In the genomic region with DNA sequence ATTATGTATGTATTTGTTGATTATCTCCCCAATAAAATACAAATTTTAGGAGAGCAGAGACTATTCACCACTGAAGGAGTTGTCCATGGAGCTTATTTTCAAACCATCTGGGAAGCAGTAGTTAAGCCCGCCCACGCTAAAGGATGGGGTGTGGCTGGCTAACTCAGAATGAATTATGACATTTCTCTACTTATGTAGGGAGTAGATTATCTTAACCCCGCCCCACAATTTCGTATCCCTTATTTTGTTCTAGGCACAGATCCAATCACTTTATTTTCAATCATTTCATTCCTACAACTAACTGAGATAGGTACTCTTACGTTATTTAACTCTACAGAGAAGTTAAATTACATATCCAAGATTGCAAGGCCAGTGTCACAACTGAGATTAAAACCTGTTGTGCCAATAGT, we compare ENCODE assay signal across 1 cellular context.
A peak's percentile ranks its signal among the peaks of the same experiment; 100 is the strongest.
TF ChIP-seq lines count a peak whose summit lies in the region.

No MANE protein-coding gene starts in this region.

TF ChIP-seq in K562, 482 proteins besides CTCF, POLR2A, EP300 and RAD21 (continued from another document and continues in another):
- TF ChIP-seq, protein P1, sequence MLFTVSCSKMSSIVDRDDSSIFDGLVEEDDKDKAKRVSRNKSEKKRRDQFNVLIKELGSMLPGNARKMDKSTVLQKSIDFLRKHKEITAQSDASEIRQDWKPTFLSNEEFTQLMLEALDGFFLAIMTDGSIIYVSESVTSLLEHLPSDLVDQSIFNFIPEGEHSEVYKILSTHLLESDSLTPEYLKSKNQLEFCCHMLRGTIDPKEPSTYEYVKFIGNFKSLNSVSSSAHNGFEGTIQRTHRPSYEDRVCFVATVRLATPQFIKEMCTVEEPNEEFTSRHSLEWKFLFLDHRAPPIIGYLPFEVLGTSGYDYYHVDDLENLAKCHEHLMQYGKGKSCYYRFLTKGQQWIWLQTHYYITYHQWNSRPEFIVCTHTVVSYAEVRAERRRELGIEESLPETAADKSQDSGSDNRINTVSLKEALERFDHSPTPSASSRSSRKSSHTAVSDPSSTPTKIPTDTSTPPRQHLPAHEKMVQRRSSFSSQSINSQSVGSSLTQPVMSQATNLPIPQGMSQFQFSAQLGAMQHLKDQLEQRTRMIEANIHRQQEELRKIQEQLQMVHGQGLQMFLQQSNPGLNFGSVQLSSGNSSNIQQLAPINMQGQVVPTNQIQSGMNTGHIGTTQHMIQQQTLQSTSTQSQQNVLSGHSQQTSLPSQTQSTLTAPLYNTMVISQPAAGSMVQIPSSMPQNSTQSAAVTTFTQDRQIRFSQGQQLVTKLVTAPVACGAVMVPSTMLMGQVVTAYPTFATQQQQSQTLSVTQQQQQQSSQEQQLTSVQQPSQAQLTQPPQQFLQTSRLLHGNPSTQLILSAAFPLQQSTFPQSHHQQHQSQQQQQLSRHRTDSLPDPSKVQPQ (CRISPR knock-in tag; IDR thresholded peaks at IDR 0.05; ENCODE audit: borderline replicate concordance) = no peak
- TF ChIP-seq JUN (IDR thresholded peaks at IDR 0.05; ENCODE audit: borderline replicate concordance, low read depth, low read length) (peak; percentile 16; the same call in 1 of the 2 replicates), JUN (CRISPR knock-in tag; IDR thresholded peaks at IDR 0.05; ENCODE audit: borderline replicate concordance) (no peak), ZNF740 (CRISPR knock-in tag; IDR thresholded peaks at IDR 0.05) (no peak), ZNF740 (tag; IDR thresholded peaks at IDR 0.05) (no peak), FOXO4 (CRISPR knock-in tag; IDR thresholded peaks at IDR 0.05) (no peak), TRIM25 (IDR thresholded peaks at IDR 0.05; ENCODE audit: borderline replicate concordance) (no peak), ID3 (CRISPR knock-in tag; IDR thresholded peaks at IDR 0.05) (no peak), ID3 (tag; IDR thresholded peaks at IDR 0.05) (no peak), NR2F6 (CRISPR knock-in tag; IDR thresholded peaks at IDR 0.05) (no peak), POLR3A (IDR thresholded peaks at IDR 0.05; ENCODE audit: borderline replicate concordance, extremely low read depth, insufficient read depth, insufficient read length) (no peak), E2F1 (CRISPR knock-in tag; IDR thresholded peaks at IDR 0.05) (no peak), ZNF232 (CRISPR knock-in tag; IDR thresholded peaks at IDR 0.05) (no peak), STAG1 (CRISPR knock-in tag; IDR thresholded peaks at IDR 0.05; ENCODE audit: borderline replicate concordance) (no peak), ZNF830 (CRISPR knock-in tag; IDR thresholded peaks at IDR 0.05) (no peak), CXXC5 (CRISPR knock-in tag; IDR thresholded peaks at IDR 0.05) (no peak), HMG20B (CRISPR knock-in tag; IDR thresholded peaks at IDR 0.05) (no peak), SIN3B (IDR thresholded peaks at IDR 0.05; ENCODE audit: low read depth) (no peak), CHD4 (IDR thresholded peaks at IDR 0.05; ENCODE audit: insufficient read depth, insufficient replicate concordance, low read depth, low read length, poor library complexity, severe bottlenecking) (no peak), MEIS2 (IDR thresholded peaks at IDR 0.05; ENCODE audit: partially characterized antibody) (peak; percentile 99), TEAD1 (CRISPR knock-in tag; IDR thresholded peaks at IDR 0.05) (no peak), CBX2 (IDR thresholded peaks at IDR 0.05; ENCODE audit: insufficient read depth, low read length, poor library complexity, severe bottlenecking) (no peak), POLR2G (IDR thresholded peaks at IDR 0.05; ENCODE audit: low read depth, low read length) (no peak), PCBP2 (IDR thresholded peaks at IDR 0.05; ENCODE audit: low read depth, low read length, poor library complexity, severe bottlenecking) (no peak), EGR1 (conservative IDR thresholded peaks at IDR 0.05) (peak; percentile 98), CBX5 (IDR thresholded peaks at IDR 0.05; ENCODE audit: borderline replicate concordance, low read depth) (no peak), MECOM (CRISPR knock-in tag; IDR thresholded peaks at IDR 0.05) (no peak), ZNF384 (IDR thresholded peaks at IDR 0.05; ENCODE audit: low read depth, low read length) (no peak), SP2 (IDR thresholded peaks at IDR 0.05; ENCODE audit: extremely low read depth, low read depth, low read length, poor library complexity, severe bottlenecking) (no peak), HLTF (IDR thresholded peaks at IDR 0.05) (no peak), NRF1 (conservative IDR thresholded peaks at IDR 0.05 in 1 of 2, IDR thresholded peaks at IDR 0.05 in 1 of 2) (no peak), PML (IDR thresholded peaks at IDR 0.05; ENCODE audit: low read length) (peak; percentile 45; the same call in 1 of the 2 replicates), HCFC1 (IDR thresholded peaks at IDR 0.05; ENCODE audit: low read depth, low read length) (no peak), NR3C1 (CRISPR knock-in tag; IDR thresholded peaks at IDR 0.05) (no peak), HMBOX1 (IDR thresholded peaks at IDR 0.05) (peak; percentile 71), PCBP1 (IDR thresholded peaks at IDR 0.05; ENCODE audit: low read depth, low read length, poor library complexity, severe bottlenecking) (no peak), VEZF1 (CRISPR knock-in tag; IDR thresholded peaks at IDR 0.05) (no peak), C11orf30 (IDR thresholded peaks at IDR 0.05; ENCODE audit: low read depth) (no peak), TEAD4 (IDR thresholded peaks at IDR 0.05; ENCODE audit: low read length) (peak; percentile 87), TEAD4 (CRISPR knock-in tag; IDR thresholded peaks at IDR 0.05; ENCODE audit: borderline replicate concordance) (no peak), KLF1 (tag; IDR thresholded peaks at IDR 0.05) (peak; percentile 47; the same call in 1 of the 2 replicates), POLR2B (IDR thresholded peaks at IDR 0.05; ENCODE audit: low read depth, partially characterized antibody) (no peak)
- TF ChIP-seq, protein P2, sequence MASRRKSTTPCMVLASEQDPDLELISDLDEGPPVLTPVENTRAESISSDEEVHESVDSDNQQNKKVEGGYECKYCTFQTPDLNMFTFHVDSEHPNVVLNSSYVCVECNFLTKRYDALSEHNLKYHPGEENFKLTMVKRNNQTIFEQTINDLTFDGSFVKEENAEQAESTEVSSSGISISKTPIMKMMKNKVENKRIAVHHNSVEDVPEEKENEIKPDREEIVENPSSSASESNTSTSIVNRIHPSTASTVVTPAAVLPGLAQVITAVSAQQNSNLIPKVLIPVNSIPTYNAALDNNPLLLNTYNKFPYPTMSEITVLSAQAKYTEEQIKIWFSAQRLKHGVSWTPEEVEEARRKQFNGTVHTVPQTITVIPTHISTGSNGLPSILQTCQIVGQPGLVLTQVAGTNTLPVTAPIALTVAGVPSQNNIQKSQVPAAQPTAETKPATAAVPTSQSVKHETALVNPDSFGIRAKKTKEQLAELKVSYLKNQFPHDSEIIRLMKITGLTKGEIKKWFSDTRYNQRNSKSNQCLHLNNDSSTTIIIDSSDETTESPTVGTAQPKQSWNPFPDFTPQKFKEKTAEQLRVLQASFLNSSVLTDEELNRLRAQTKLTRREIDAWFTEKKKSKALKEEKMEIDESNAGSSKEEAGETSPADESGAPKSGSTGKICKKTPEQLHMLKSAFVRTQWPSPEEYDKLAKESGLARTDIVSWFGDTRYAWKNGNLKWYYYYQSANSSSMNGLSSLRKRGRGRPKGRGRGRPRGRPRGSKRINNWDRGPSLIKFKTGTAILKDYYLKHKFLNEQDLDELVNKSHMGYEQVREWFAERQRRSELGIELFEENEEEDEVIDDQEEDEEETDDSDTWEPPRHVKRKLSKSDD (conservative IDR thresholded peaks at IDR 0.05; ENCODE audit: low read length) = no peak
- TF ChIP-seq, protein P3, sequence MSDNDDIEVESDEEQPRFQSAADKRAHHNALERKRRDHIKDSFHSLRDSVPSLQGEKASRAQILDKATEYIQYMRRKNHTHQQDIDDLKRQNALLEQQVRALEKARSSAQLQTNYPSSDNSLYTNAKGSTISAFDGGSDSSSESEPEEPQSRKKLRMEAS (CRISPR knock-in tag; IDR thresholded peaks at IDR 0.05) = no peak
